ENCODE assay signal across 20 cellular contexts in genomic region chr2:200209030-200209429, GRCh38.
DNase-seq lines count a peak whose midpoint lies in the region; ATAC-seq, FAIRE-seq and TF ChIP-seq lines count a peak whose summit lies in the region.
"Had no signal": no experiment of that assay in that cellular context is flagged by ENCODE, and none has a peak within 500 bp of the region (broad histone marks: within the 10 kb centered on the region; RNA-seq: fewer than 3 reads in every experiment).

No MANE protein-coding gene starts in this region.

- no peaks in the 10 kb centered on the region for H3K36me3 ChIP-seq in HepG2 (replicated peaks in 1 of 2; ENCODE audit: control insufficient read depth in 1 of 2, insufficient read depth in 2 of 2, low read length in 2 of 2)
- H3K36me3 ChIP-seq in right lobe of liver = no peaks in the 10 kb centered on the region
- no peaks in the 10 kb centered on the region; a peak in 2 of 8 replicates for H3K36me3 ChIP-seq in H1 (ENCODE audit: control insufficient read depth in 2 of 4, insufficient read depth in 4 of 4, low read length in 3 of 4)
- peaks cover 0 to 2% of the 10 kb centered on the region in 2 donors for H3K36me3 ChIP-seq in neuronal stem cell (replicated peaks in 1 of 2; ENCODE audit: control insufficient read depth in 2 of 2, insufficient read depth in 2 of 2, low read length in 2 of 2)
- H3K36me3 ChIP-seq: HAP-1 had no signal

- H3K4me1 ChIP-seq in HepG2 (ENCODE audit: insufficient read depth, low read length) (no peaks in the 10 kb centered on the region; the same call in 1 of the 2 replicates), right lobe of liver (peaks cover 0 to 11% (median 6%) of the 10 kb centered on the region in 4 donors), H1 (replicated peaks in 1 of 4; ENCODE audit: control insufficient read depth in 3 of 4, insufficient read depth in 4 of 4, low read length in 3 of 4) (no peaks in the 10 kb centered on the region; a peak in 4 of 7 replicates), neuronal stem cell (ENCODE audit: control insufficient read depth in 2 of 2, insufficient read depth in 1 of 2, low read depth in 1 of 2, low read length in 2 of 2) (peaks cover 9% of the 10 kb centered on the region in 2 donors)
- H3K4me1 ChIP-seq: A549, HAP-1 had no signal

- H3K14ac ChIP-seq in H1 (ENCODE audit: insufficient read length) = no peak overlapping the region
- H3K14ac ChIP-seq in neuronal stem cell (ENCODE audit: low read length) = peak overlapping the region; percentile 40

- H2BK15ac ChIP-seq in H1 (ENCODE audit: low read length) = peak overlapping the region; percentile 63
- no peak overlapping the region for H2BK15ac ChIP-seq in neuronal stem cell (ENCODE audit: low read length)

- TF ChIP-seq EP300 in HepG2 (IDR thresholded peaks at IDR 0.05; ENCODE audit: low read depth in 2 of 2, low read length in 2 of 2) = no peak
- no peak for TF ChIP-seq EP300 in HepG2 (CRISPR knock-in tag; IDR thresholded peaks at IDR 0.05; ENCODE audit: borderline replicate concordance)
- TF ChIP-seq EP300 in H1 (IDR thresholded peaks at IDR 0.05; ENCODE audit: borderline replicate concordance in 1 of 2, low read depth in 2 of 2, low read length in 2 of 2) = no peak

- H2BK20ac ChIP-seq in H1 (ENCODE audit: low read length) = peak overlapping the region; percentile 7; the same call in 1 of the 2 replicates

- H4K91ac ChIP-seq in H1 (replicated peaks; ENCODE audit: insufficient read length, low read length) (peak overlapping the region; percentile 95), neuronal stem cell (ENCODE audit: low read depth, low read length, poor library complexity) (peak overlapping the region; percentile 98)

- TF ChIP-seq RAD21 in HepG2 (CRISPR knock-in tag; IDR thresholded peaks at IDR 0.05) (no peak), H1 (IDR thresholded peaks at IDR 0.05 in 1 of 2, conservative IDR thresholded peaks at IDR 0.05 in 1 of 2; ENCODE audit: low read depth in 2 of 2, low read length in 2 of 2) (no peak)

- intact Hi-C loops in HepG2 (cut with micrococcal nuclease; ENCODE audit: unreplicated experiment) (no loop called here), right lobe of liver (cut with DNase I) (no loop called here)

- H3K18ac ChIP-seq in H1 (ENCODE audit: extremely low read depth, low read length) (no peak overlapping the region), neuronal stem cell (ENCODE audit: low read length) (no peak overlapping the region)

- H3K4me3 Mint-ChIP-seq in osteocyte (ENCODE audit: unreplicated experiment) = no peak overlapping the region
- H3K4me3 Mint-ChIP-seq: CD4-positive, alpha-beta T cell had no signal

- H3K4me3 ChIP-seq in HepG2 (replicated peaks in 1 of 3; ENCODE audit: insufficient read depth in 1 of 3, low read depth in 2 of 3, low read length in 3 of 3) = no peak overlapping the region
- H3K4me3 ChIP-seq in right lobe of liver = no peak overlapping the region
- no peak overlapping the region for H3K4me3 ChIP-seq in H1 (ENCODE audit: extremely low read depth in 1 of 4, insufficient read depth in 2 of 4, low read depth in 3 of 4, low read length in 4 of 4)
- peak overlapping the region in 1 of 2 donors; percentile 74 for H3K4me3 ChIP-seq in neuronal stem cell (ENCODE audit: low read length in 2 of 2)
- H3K4me3 ChIP-seq: A549, HAP-1 had no signal

- CTCF ChIA-PET in HepG2 (lab: Yijun Ruan, JAX; ENCODE audit: low intra/inter-chr PET ratio, low total read pairs) (no interaction called here), H1 (lab: Charles Lee; ENCODE audit: partially characterized antibody) (interaction anchor here (1.2 kb wide), 1 partner anchor 9 kb away, joined by 4 read pairs; no protein-coding TSS in a partner anchor)

- DNase-seq in HepG2 (ENCODE audit: low spot score) (no peak), right lobe of liver (no peak), H1 (ENCODE audit: low read depth in 1 of 2, low spot score in 2 of 2) (no peak), neuronal stem cell (ENCODE audit: low spot score) (no peak), cerebellar cortex (ENCODE audit: low spot score) (no peak), osteocyte (ENCODE audit: extremely low spot score, unreplicated experiment) (no peak)
- DNase-seq: AML-193; Caco-2; CD4-positive, alpha-beta T cell; GOT3 had no signal

- peaks cover 2% of the 10 kb centered on the region for H3K4me1 Mint-ChIP-seq in osteocyte (ENCODE audit: unreplicated experiment)

- H3K27me3 ChIP-seq in HepG2 (ENCODE audit: control insufficient read depth in 1 of 2, insufficient read depth in 2 of 2, low read length in 2 of 2) (no peaks in the 10 kb centered on the region), right lobe of liver (no peaks in the 10 kb centered on the region), H1 (replicated peaks in 1 of 4; ENCODE audit: control insufficient read depth in 3 of 4, extremely low read depth in 1 of 4, insufficient read depth in 3 of 4, low read length in 3 of 4) (no peaks in the 10 kb centered on the region), neuronal stem cell (ENCODE audit: control insufficient read depth in 3 of 3, insufficient read depth in 3 of 3, low read depth in 1 of 3, low read length in 3 of 3) (no peaks in the 10 kb centered on the region)

- H3K79me1 ChIP-seq in H1 (ENCODE audit: low read depth, low read length) = no peaks in the 10 kb centered on the region
- H3K79me1 ChIP-seq in neuronal stem cell (ENCODE audit: low read depth, low read length) = peaks cover 3% of the 10 kb centered on the region

- H4K20me1 ChIP-seq in HepG2 (ENCODE audit: insufficient read depth, low read length) (no peaks in the 10 kb centered on the region), H1 (replicated peaks in 1 of 2; ENCODE audit: control insufficient read depth in 1 of 2, insufficient read depth in 2 of 2, low read length in 2 of 2) (peaks cover 0 to 3% of the 10 kb centered on the region in 2 experiments)

- H3K23ac ChIP-seq in H1 (ENCODE audit: insufficient read length) (no peak overlapping the region), neuronal stem cell (ENCODE audit: low read depth, low read length, poor library complexity) (peak overlapping the region; percentile 90)

- peaks cover 4% of the 10 kb centered on the region; the same call in 1 of the 2 replicates for H3K23me2 ChIP-seq in H1 (ENCODE audit: low read depth, low read length)

- in situ Hi-C loops in HepG2 (cut with HindIII; ENCODE audit: extremely low pct_ligation_motif_present, low pct_unique_long_range_greater_than_20kb) = no loop called here

- TF ChIP-seq POLR2A in HepG2 (IDR thresholded peaks at IDR 0.05; ENCODE audit: insufficient read depth in 1 of 2, low read depth in 2 of 2, low read length in 2 of 2) (no peak), right lobe of liver (IDR thresholded peaks at IDR 0.05) (no peak), H1 (IDR thresholded peaks at IDR 0.05; ENCODE audit: control extremely low read depth in 1 of 2, low read depth in 2 of 2, low read length in 2 of 2) (no peak)

- 84% methylated on average over 22 of the region's 22 CpGs for WGBS in HepG2 (ENCODE audit: low lambda C conversion rate)
- WGBS in right lobe of liver (ENCODE audit: insufficient coverage, low coverage, low lambda C conversion rate, missing lambda C conversion rate) = 86% methylated on average over 21 of the region's 22 CpGs
- 83% methylated on average over 22 of the region's 22 CpGs; no CpG with 5 or more reads in 1 of the 2 experiments for WGBS in H1 (ENCODE audit: extremely low coverage in 1 of 2, insufficient coverage in 1 of 2, insufficient read length in 1 of 2, insufficient replicate concordance in 2 of 2, low coverage in 1 of 2, low lambda C conversion rate in 2 of 2, missing lambda C conversion rate in 1 of 2), 2 experiments
- WGBS in neuronal stem cell (ENCODE audit: extremely low coverage in 2 of 2, insufficient read length in 2 of 2, insufficient replicate concordance in 1 of 2), 2 donors = 100% methylated on average over 3 of the region's 22 CpGs; no CpG with 5 or more reads in 1 of the 2 donors

- H2BK12ac ChIP-seq in H1 (ENCODE audit: low read depth, low read length) (peak overlapping the region; percentile 98; the same call in 1 of the 2 replicates), neuronal stem cell (ENCODE audit: low read length) (peak overlapping the region; percentile 81)

- H3K27me3 Mint-ChIP-seq in osteocyte (ENCODE audit: unreplicated experiment) = no peaks in the 10 kb centered on the region

- POLR2A ChIA-PET in HepG2 (lab: Yijun Ruan, JAX) (interaction anchor here (1.3 kb wide), 1 partner anchor 97 kb away, joined by 4 read pairs; no protein-coding TSS in a partner anchor), H1 (lab: Charles Lee; ENCODE audit: partially characterized antibody) (no interaction called here)

- H4K5ac ChIP-seq in H1 (ENCODE audit: insufficient read length, low read depth, low read length) = no peak overlapping the region

- H3K4me2 ChIP-seq in HepG2 (ENCODE audit: low read depth, low read length) (no peak overlapping the region), H1 (ENCODE audit: insufficient read depth in 1 of 2, low read depth in 2 of 2, low read length in 2 of 2) (no peak overlapping the region), neuronal stem cell (ENCODE audit: insufficient read depth, low read length, poor library complexity, severe bottlenecking) (no peak overlapping the region)
- H3K4me2 ChIP-seq: A549 had no signal

- H3K9me3 ChIP-seq in HepG2 (ENCODE audit: low read length) (no peaks in the 10 kb centered on the region), right lobe of liver (no peaks in the 10 kb centered on the region), H1 (ENCODE audit: insufficient read depth in 2 of 2, low read depth in 1 of 2, low read length in 1 of 2) (peaks cover 0 to 4% of the 10 kb centered on the region in 2 experiments; a peak in 1 of 4 replicates), neuronal stem cell (replicated peaks in 1 of 2; ENCODE audit: control insufficient read depth in 2 of 2, insufficient read depth in 1 of 2, low read depth in 1 of 2, low read length in 2 of 2) (peaks cover 0 to 6% of the 10 kb centered on the region in 2 donors)
- H3K9me3 ChIP-seq: HAP-1 had no signal

- H3K4ac ChIP-seq in H1 (replicated peaks; ENCODE audit: insufficient read length, low read depth, low read length) (peak overlapping the region; percentile 58), neuronal stem cell (ENCODE audit: low read length) (peak overlapping the region; percentile 58)

- peaks cover 9% of the 10 kb centered on the region for H3K9me3 Mint-ChIP-seq in osteocyte (ENCODE audit: unreplicated experiment)
- H3K9me3 Mint-ChIP-seq: CD4-positive, alpha-beta T cell had no signal

- no peak overlapping the region for H2BK120ac ChIP-seq in H1 (replicated peaks; ENCODE audit: low read depth, low read length)
- no peak overlapping the region for H2BK120ac ChIP-seq in neuronal stem cell (ENCODE audit: low read depth, low read length)

- H3K27ac Mint-ChIP-seq in osteocyte (ENCODE audit: unreplicated experiment) = no peak overlapping the region
- H3K27ac Mint-ChIP-seq: CD4-positive, alpha-beta T cell had no signal

- H4K8ac ChIP-seq in H1 (ENCODE audit: extremely low read depth, insufficient read depth, low read length) (no peak overlapping the region), neuronal stem cell (ENCODE audit: low read depth, low read length) (no peak overlapping the region)

- H2AK5ac ChIP-seq in H1 (ENCODE audit: low read depth, low read length) (peak overlapping the region; percentile 96), neuronal stem cell (ENCODE audit: low read depth, low read length) (no peak overlapping the region)

- H3K27ac ChIP-seq in HepG2 (ENCODE audit: extremely low read length, insufficient read depth, low read length) (no peak overlapping the region), right lobe of liver (no peak overlapping the region), H1 (ENCODE audit: low read depth, low read length) (no peak overlapping the region), neuronal stem cell (replicated peaks; ENCODE audit: low read length) (peak overlapping the region; percentile 2)
- H3K27ac ChIP-seq: 22Rv1, A549, C4-2B had no signal

- no peak overlapping the region for H3K56ac ChIP-seq in H1 (replicated peaks; ENCODE audit: insufficient read length, low read depth, low read length)

- no peaks in the 10 kb centered on the region for H3K36me3 Mint-ChIP-seq in osteocyte (ENCODE audit: unreplicated experiment)

- no peak for TF ChIP-seq CTCF in HepG2 (CRISPR knock-in tag; IDR thresholded peaks at IDR 0.05)
- no peak for TF ChIP-seq CTCF in right lobe of liver (IDR thresholded peaks at IDR 0.05)
- no peak for TF ChIP-seq CTCF in H1 (IDR thresholded peaks at IDR 0.05; ENCODE audit: control extremely low read depth in 1 of 3, insufficient read depth in 1 of 3, low read depth in 1 of 3, low read length in 3 of 3)
- no peak for TF ChIP-seq CTCF in osteocyte (IDR thresholded peaks at IDR 0.05)

- H2BK5ac ChIP-seq in H1 (ENCODE audit: low read depth, low read length) (peak overlapping the region; percentile 80), neuronal stem cell (ENCODE audit: low read length) (no peak overlapping the region)

- BruUV-seq in HepG2 (replicated peaks; lab: Mats Ljungman, UMichigan) = no TSS peak

- FAIRE-seq in HepG2 (lab: Jason Lieb, UNC) (no peak), H1 (lab: Jason Lieb, UNC) (no peak)
- FAIRE-seq: A549, D721Med, G401.6, GM12892, GM18507 had no signal

- ATAC-seq in HepG2 (no peak), right lobe of liver (no peak), HG03095 (IDR thresholded peaks at IDR 0.05; ENCODE audit: unreplicated experiment) (no peak), HG02840 (IDR thresholded peaks at IDR 0.05; ENCODE audit: low FRiP score, unreplicated experiment) (no peak)
- ATAC-seq: A549 had no signal

- H3K9ac ChIP-seq in HepG2 (ENCODE audit: insufficient read depth, low read depth, low read length) (no peak overlapping the region), H1 (replicated peaks in 1 of 4; ENCODE audit: extremely low read depth in 1 of 4, low read depth in 3 of 4, low read length in 3 of 4) (no peak overlapping the region), neuronal stem cell (ENCODE audit: low read depth, low read length, poor library complexity) (peak overlapping the region; percentile 94)

- H3K79me2 ChIP-seq in HepG2 (ENCODE audit: insufficient read depth, low read length) (no peaks in the 10 kb centered on the region), H1 (ENCODE audit: control insufficient read depth in 1 of 2, insufficient read depth in 2 of 2, low read length in 2 of 2) (no peaks in the 10 kb centered on the region)

- H2AFZ ChIP-seq in HepG2 (ENCODE audit: low read length) (no peak overlapping the region), H1 (ENCODE audit: low read length) (no peak overlapping the region), neuronal stem cell (ENCODE audit: low read length) (no peak overlapping the region)
